ENCODE assay signal across 27 cellular contexts in genomic region chr13:73593199-73593765, GRCh38.
"Had no signal": no experiment of that assay in that cellular context is flagged by ENCODE, and none has a peak within 500 bp of the region (broad histone marks: within the 10 kb centered on the region; RNA-seq: fewer than 3 reads in every experiment).

No MANE protein-coding gene starts in this region.

- H3K36me3 ChIP-seq: gastrocnemius medialis, pancreas, prostate gland, right atrium auricular region, stomach, tibial artery, upper lobe of right lung had no signal

- H3K4me1 ChIP-seq: gastrocnemius medialis, pancreas, prostate gland, right atrium auricular region, stomach, tibial artery, upper lobe of right lung had no signal

- H3K4me1 Mint-ChIP-seq: activated B cell treated with CpG ODN at 0.5 μM for 24 hours; mesothelial cell of epicardium; neural crest cell; stimulated activated naive B cell treated with anti-CD40 and anti-IgM and Interleukin-4, amounts not matched to agents 10 μg/mL and 1 μg/mL and 100 μg/mL, for 72 hours had no signal

- H3K9me3 ChIP-seq: gastrocnemius medialis, pancreas, prostate gland, right atrium auricular region, stomach, tibial artery, upper lobe of right lung had no signal

- DNase-seq: activated B cell treated with CpG ODN at 0.5 μM for 24 hours; activated CD4-positive, alpha-beta T cell treated with anti-CD3 and anti-CD28 coated beads for 36 hours; activated CD4-positive, alpha-beta T cell treated with anti-CD3 and anti-CD28 coated beads, Interleukin-2, amount 50 U/mL, for 4 hours; activated naive CD4-positive, alpha-beta T cell treated with Interleukin-2 at 50 U/mL for 16 hours; activated T-cell treated with anti-CD3 and anti-CD28 coated beads for 4 hours; activated T-cell treated with anti-CD3 and anti-CD28 coated beads, Interleukin-2, amount 50 U/mL, for 72 hours; anterior cingulate cortex; effector CD8-positive, alpha-beta T cell; gastrocnemius medialis; glutamatergic neuron; left cardiac atrium; naive thymus-derived CD4-positive, alpha-beta T cell; nucleus accumbens; pancreas; stimulated activated CD4-positive, alpha-beta T cell treated with anti-CD3 and anti-CD28 coated beads, Interleukin-15, amount 100 ng/mL, for 24 hours; stimulated activated CD4-positive, alpha-beta T cell treated with anti-CD3 and anti-CD28 coated beads, Interleukin-2, amount 100 ng/mL, for 24 hours; stimulated activated naive B cell treated with anti-CD40 and anti-IgM and Interleukin-4, amounts not matched to agents 10 μg/mL and 1 μg/mL and 100 μg/mL, for 72 hours; stomach; T-helper 2 cell; tibial artery; upper lobe of right lung had no signal

- H3K4me3 ChIP-seq: gastrocnemius medialis, pancreas, prostate gland, right atrium auricular region, stomach, tibial artery, upper lobe of right lung had no signal

- H3K36me3 Mint-ChIP-seq: activated naive CD8-positive, alpha-beta T cell; mesothelial cell of epicardium; naive thymus-derived CD4-positive, alpha-beta T cell; stimulated activated naive B cell treated with anti-CD40 and anti-IgM and Interleukin-4, amounts not matched to agents 10 μg/mL and 1 μg/mL and 100 μg/mL, for 72 hours had no signal

- H3K4me3 Mint-ChIP-seq: activated B cell treated with CpG ODN at 0.5 μM for 24 hours; activated CD4-positive, alpha-beta T cell treated with anti-CD3 and anti-CD28 coated beads for 36 hours; activated naive CD8-positive, alpha-beta T cell; activated T-cell treated with anti-CD3 and anti-CD28 coated beads, Interleukin-2, amount 50 U/mL, for 72 hours; central memory CD8-positive, alpha-beta T cell; mesothelial cell of epicardium; naive thymus-derived CD4-positive, alpha-beta T cell; neural crest cell; stimulated activated naive B cell treated with anti-CD40 and anti-IgM and Interleukin-4, amounts not matched to agents 10 μg/mL and 1 μg/mL and 100 μg/mL, for 72 hours had no signal

- H3K27me3 ChIP-seq: gastrocnemius medialis, pancreas, right atrium auricular region, stomach, tibial artery, upper lobe of right lung had no signal

- H3K9me3 Mint-ChIP-seq: activated B cell treated with CpG ODN at 0.5 μM for 24 hours; central memory CD8-positive, alpha-beta T cell; naive thymus-derived CD4-positive, alpha-beta T cell; neural crest cell; stimulated activated naive B cell treated with anti-CD40 and anti-IgM and Interleukin-4, amounts not matched to agents 10 μg/mL and 1 μg/mL and 100 μg/mL, for 72 hours had no signal

- ATAC-seq: activated CD4-positive, alpha-beta T cell treated with anti-CD3 and anti-CD28 coated beads for 36 hours; activated T-cell treated with anti-CD3 and anti-CD28 coated beads, Interleukin-2, amount 50 U/mL, for 72 hours; gastrocnemius medialis; left cardiac atrium; naive thymus-derived CD4-positive, alpha-beta T cell; stimulated activated naive B cell treated with anti-CD40 and anti-IgM and Interleukin-4, amounts not matched to agents 10 μg/mL and 1 μg/mL and 100 μg/mL, for 72 hours; upper lobe of right lung had no signal

- H3K27me3 Mint-ChIP-seq: activated B cell treated with CpG ODN at 0.5 μM for 24 hours; activated CD4-positive, alpha-beta T cell treated with anti-CD3 and anti-CD28 coated beads for 36 hours; activated naive CD8-positive, alpha-beta T cell; central memory CD8-positive, alpha-beta T cell; naive thymus-derived CD4-positive, alpha-beta T cell; stimulated activated naive B cell treated with anti-CD40 and anti-IgM and Interleukin-4, amounts not matched to agents 10 μg/mL and 1 μg/mL and 100 μg/mL, for 72 hours had no signal

- H3K27ac Mint-ChIP-seq: activated B cell treated with CpG ODN at 0.5 μM for 24 hours; activated CD4-positive, alpha-beta T cell treated with anti-CD3 and anti-CD28 coated beads for 36 hours; activated naive CD8-positive, alpha-beta T cell; activated T-cell treated with anti-CD3 and anti-CD28 coated beads, Interleukin-2, amount 50 U/mL, for 72 hours; mesothelial cell of epicardium; stimulated activated naive B cell treated with anti-CD40 and anti-IgM and Interleukin-4, amounts not matched to agents 10 μg/mL and 1 μg/mL and 100 μg/mL, for 72 hours had no signal
